ENCODE assay signal across 12 cellular contexts in genomic region chr20:8385247-8385646, GRCh38.
DNase-seq lines count a peak whose midpoint lies in the region; ATAC-seq and TF ChIP-seq lines count a peak whose summit lies in the region.
"Had no signal": no experiment of that assay in that cellular context is flagged by ENCODE, and none has a peak within 500 bp of the region (broad histone marks: within the 10 kb centered on the region; RNA-seq: fewer than 3 reads in every experiment).

No MANE protein-coding gene starts in this region.

- no peaks in the 10 kb centered on the region for H3K9me3 ChIP-seq in mammary epithelial cell (replicated peaks; ENCODE audit: insufficient read depth, low read length)
- 0 out of 2 replicates have a peak, but pooled peaks cover 6% of the 10 kb centered on the region for H3K9me3 ChIP-seq in OCI-LY7 (ENCODE audit: low read length)

- no peak overlapping the region for H3K27ac Mint-ChIP-seq in MCF 10A (ENCODE audit: low read depth, unreplicated experiment)
- peak overlapping the region; percentile 23 for H3K27ac Mint-ChIP-seq in glutamatergic neuron (ENCODE audit: unreplicated experiment)
- peak overlapping the region; percentile 33 for H3K27ac Mint-ChIP-seq in stimulated activated effector memory CD8-positive, alpha-beta T cell treated with anti-CD3 and anti-CD28 coated beads, Interleukin-12 subunit alpha, Interleukin-12 subunit beta, amount 100 ng/mL, for 72 hours
- H3K27ac Mint-ChIP-seq: activated CD4-positive, alpha-beta T cell treated with anti-CD3 and anti-CD28 coated beads, Interleukin-2, amount 10 ng/mL, durations not matched to agents 7 days and 5 days; activated naive CD4-positive, alpha-beta T cell treated with anti-CD3 and anti-CD28 coated beads, Interleukin-2, amount 50 U/mL, for 72 hours had no signal

- TF ChIP-seq CTCF in MCF 10A (IDR thresholded peaks at IDR 0.05; ENCODE audit: unreplicated experiment), result no peak
- TF ChIP-seq CTCF in mammary epithelial cell (conservative IDR thresholded peaks at IDR 0.05 in 1 of 2, IDR thresholded peaks at IDR 0.05 in 1 of 2; ENCODE audit: extremely low read depth in 1 of 2, insufficient read depth in 1 of 2, low read depth in 1 of 2, low read length in 2 of 2), result no peak
- TF ChIP-seq CTCF in OCI-LY7 (conservative IDR thresholded peaks at IDR 0.05; ENCODE audit: low read length), result no peak
- TF ChIP-seq CTCF in glutamatergic neuron (IDR thresholded peaks at IDR 0.05; ENCODE audit: partially characterized antibody, unreplicated experiment), result no peak

- no peak overlapping the region for H3K9ac ChIP-seq in mammary epithelial cell (ENCODE audit: insufficient read depth, low read length)

- intact Hi-C loops in MCF 10A (cut with micrococcal nuclease) (no loop called here), mammary epithelial cell (cut with micrococcal nuclease) (loop anchor here (5.0 kb wide), 1 partner anchor 448 kb away; no protein-coding TSS in a partner anchor), OCI-LY7 (cut with micrococcal nuclease; ENCODE audit: unreplicated experiment) (no loop called here)

- H3K36me3 Mint-ChIP-seq in MCF 10A (ENCODE audit: insufficient read depth, unreplicated experiment) (no peaks in the 10 kb centered on the region), glutamatergic neuron (ENCODE audit: unreplicated experiment) (peaks cover 22% of the 10 kb centered on the region)
- no peaks in the 10 kb centered on the region for H3K36me3 Mint-ChIP-seq in stimulated activated effector memory CD8-positive, alpha-beta T cell treated with anti-CD3 and anti-CD28 coated beads, Interleukin-12 subunit alpha, Interleukin-12 subunit beta, amount 100 ng/mL, for 72 hours

- BruUV-seq in MCF 10A (replicated peaks; lab: Mats Ljungman, UMichigan) (no TSS peak), mammary epithelial cell (replicated peaks; lab: Mats Ljungman, UMichigan) (no TSS peak), OCI-LY7 (replicated peaks; lab: Mats Ljungman, UMichigan) (no TSS peak)

- H4K20me1 ChIP-seq in mammary epithelial cell (ENCODE audit: insufficient read depth, low read length) (no peaks in the 10 kb centered on the region), OCI-LY7 (ENCODE audit: insufficient read depth, low read length) (no peaks in the 10 kb centered on the region)

- in situ Hi-C loops in mammary epithelial cell (cut with MboI; ENCODE audit: low sequenced_read_pairs in 2 of 2), result loop anchor here in 1 of 2 donors (25.0 kb wide), 1 partner anchor 327 kb away; no protein-coding TSS in a partner anchor

- POLR2A ChIA-PET in MCF 10A (lab: Yijun Ruan, JAX) (no interaction called here), OCI-LY7 (lab: Charles Lee) (interaction anchor here (1.1 to 1.4 kb wide), 2 partner anchors 11 to 71 kb away, joined by 3 read pairs; no protein-coding TSS in a partner anchor)

- H3K27me3 Mint-ChIP-seq in MCF 10A (ENCODE audit: insufficient read depth, unreplicated experiment) (no peaks in the 10 kb centered on the region), glutamatergic neuron (ENCODE audit: unreplicated experiment) (peaks cover 3% of the 10 kb centered on the region)

- H3K27ac ChIP-seq in mammary epithelial cell (ENCODE audit: insufficient read depth, low read depth, low read length) (no peak overlapping the region), OCI-LY7 (ENCODE audit: low read depth, low read length, poor library complexity, severe bottlenecking) (no peak overlapping the region)

- WGBS in mammary epithelial cell (ENCODE audit: low coverage, missing lambda C conversion rate), result 31% methylated on average over 2 of the region's 3 CpGs

- H3K4me3 Mint-ChIP-seq in MCF 10A (ENCODE audit: unreplicated experiment), result no peak overlapping the region
- no peak overlapping the region for H3K4me3 Mint-ChIP-seq in glutamatergic neuron (ENCODE audit: unreplicated experiment)
- H3K4me3 Mint-ChIP-seq in stimulated activated effector memory CD8-positive, alpha-beta T cell treated with anti-CD3 and anti-CD28 coated beads, Interleukin-12 subunit alpha, Interleukin-12 subunit beta, amount 100 ng/mL, for 72 hours, result no peak overlapping the region
- H3K4me3 Mint-ChIP-seq: activated CD4-positive, alpha-beta T cell treated with anti-CD3 and anti-CD28 coated beads, Interleukin-2, amount 10 ng/mL, durations not matched to agents 7 days and 5 days had no signal

- dilution Hi-C loops in mammary epithelial cell (cut with HindIII; ENCODE audit: low sequenced_read_pairs), result no loop called here

- no peaks in the 10 kb centered on the region for H3K9me2 ChIP-seq in OCI-LY7 (ENCODE audit: insufficient read depth, low read length)

- H3K79me2 ChIP-seq in mammary epithelial cell (ENCODE audit: insufficient read depth, low read length) (no peaks in the 10 kb centered on the region), OCI-LY7 (ENCODE audit: insufficient read depth, low read depth, low read length) (no peaks in the 10 kb centered on the region)

- H3K4me1 Mint-ChIP-seq in MCF 10A (ENCODE audit: insufficient read depth, unreplicated experiment), result peaks cover 5% of the 10 kb centered on the region
- peaks cover 29% of the 10 kb centered on the region for H3K4me1 Mint-ChIP-seq in glutamatergic neuron (ENCODE audit: low read depth, unreplicated experiment)
- peaks cover 41% of the 10 kb centered on the region for H3K4me1 Mint-ChIP-seq in stimulated activated effector memory CD8-positive, alpha-beta T cell treated with anti-CD3 and anti-CD28 coated beads, Interleukin-12 subunit alpha, Interleukin-12 subunit beta, amount 100 ng/mL, for 72 hours
- H3K4me1 Mint-ChIP-seq: activated CD4-positive, alpha-beta T cell treated with anti-CD3 and anti-CD28 coated beads, Interleukin-2, amount 10 ng/mL, durations not matched to agents 7 days and 5 days had no signal

- H3K4me3 ChIP-seq in mammary epithelial cell (replicated peaks in 1 of 3; ENCODE audit: insufficient read depth in 1 of 3, low read depth in 2 of 3, low read length in 3 of 3), result no peak overlapping the region
- H3K4me3 ChIP-seq in OCI-LY7 (ENCODE audit: low read depth, low read length, poor library complexity, severe bottlenecking), result no peak overlapping the region
- H3K4me3 ChIP-seq: lung had no signal

- H3K27me3 ChIP-seq in mammary epithelial cell (ENCODE audit: insufficient read depth, low read length), result no peaks in the 10 kb centered on the region

- H3K9me3 Mint-ChIP-seq in MCF 10A (ENCODE audit: unreplicated experiment) (no peaks in the 10 kb centered on the region), glutamatergic neuron (ENCODE audit: unreplicated experiment) (peaks cover 10% of the 10 kb centered on the region)
- no peaks in the 10 kb centered on the region for H3K9me3 Mint-ChIP-seq in stimulated activated effector memory CD8-positive, alpha-beta T cell treated with anti-CD3 and anti-CD28 coated beads, Interleukin-12 subunit alpha, Interleukin-12 subunit beta, amount 100 ng/mL, for 72 hours
- H3K9me3 Mint-ChIP-seq: activated CD4-positive, alpha-beta T cell treated with anti-CD3 and anti-CD28 coated beads, Interleukin-2, amount 10 ng/mL, durations not matched to agents 7 days and 5 days; activated naive CD4-positive, alpha-beta T cell treated with anti-CD3 and anti-CD28 coated beads, Interleukin-2, amount 50 U/mL, for 72 hours had no signal

- H3K4me1 ChIP-seq in mammary epithelial cell (ENCODE audit: insufficient read depth, low read length) (no peaks in the 10 kb centered on the region), OCI-LY7 (ENCODE audit: insufficient read depth, low read length, poor library complexity, severe bottlenecking) (peaks cover 50% of the 10 kb centered on the region)

- DNase-seq in MCF 10A (ENCODE audit: unreplicated experiment), result peak; percentile 5
- DNase-seq in mammary epithelial cell, result no peak
- DNase-seq in OCI-LY7 (ENCODE audit: low spot score), result peak; percentile 43
- DNase-seq in glutamatergic neuron, result peak; percentile 58
- no peak for DNase-seq in stimulated activated effector memory CD8-positive, alpha-beta T cell treated with anti-CD3 and anti-CD28 coated beads, Interleukin-12 subunit alpha, Interleukin-12 subunit beta, amount 100 ng/mL, for 72 hours (ENCODE audit: low spot score in 2 of 2)
- DNase-seq: activated CD4-positive, alpha-beta T cell treated with anti-CD3 and anti-CD28 coated beads, Interleukin-2, amount 10 ng/mL, durations not matched to agents 7 days and 5 days; MM.1S had no signal

- CTCF ChIA-PET in MCF 10A (lab: Yijun Ruan, JAX), result interaction anchor here (1.1 to 7.8 kb wide), 2 partner anchors 254 to 335 kb away, joined by 4 to 133 read pairs; no protein-coding TSS in a partner anchor
- CTCF ChIA-PET in mammary epithelial cell (lab: Charles Lee; ENCODE audit: low non-redundant PET), result no interaction called here
- CTCF ChIA-PET in OCI-LY7 (lab: Charles Lee; ENCODE audit: unreplicated experiment), result no interaction called here

- H2AFZ ChIP-seq in mammary epithelial cell (ENCODE audit: low read depth, low read length) (no peak overlapping the region), OCI-LY7 (ENCODE audit: low read length) (no peak overlapping the region)

- H3K4me2 ChIP-seq in mammary epithelial cell (ENCODE audit: insufficient read depth, low read depth, low read length) (no peak overlapping the region), OCI-LY7 (ENCODE audit: low read length) (peak overlapping the region; percentile 23; the same call in 1 of the 2 replicates)

- no peaks in the 10 kb centered on the region for H3K36me3 ChIP-seq in mammary epithelial cell (ENCODE audit: insufficient read depth, low read length)
- no peaks in the 10 kb centered on the region for H3K36me3 ChIP-seq in OCI-LY7 (ENCODE audit: insufficient read depth, low read length)

- no peak for ATAC-seq in stimulated activated effector memory CD8-positive, alpha-beta T cell treated with anti-CD3 and anti-CD28 coated beads, Interleukin-12 subunit alpha, Interleukin-12 subunit beta, amount 100 ng/mL, for 72 hours
- ATAC-seq in HG03354 (IDR thresholded peaks at IDR 0.05; ENCODE audit: poor library complexity, severe bottlenecking, unreplicated experiment) (no peak), HG03457 (IDR thresholded peaks at IDR 0.05; ENCODE audit: unreplicated experiment) (no peak), HG02642 (IDR thresholded peaks at IDR 0.05; ENCODE audit: poor library complexity, unreplicated experiment) (no peak)
- ATAC-seq: activated naive CD4-positive, alpha-beta T cell treated with anti-CD3 and anti-CD28 coated beads, Interleukin-2, amount 50 U/mL, for 72 hours had no signal

Comparison
In these comparisons a context has a peak if more than half of its experiments do, and no peak if none do; other contexts are left out.
1. DNase-seq: peak in MCF 10A (single experiment), OCI-LY7 (single experiment) and glutamatergic neuron (single experiment); none in mammary epithelial cell (single experiment) and stimulated activated effector memory CD8-positive, alpha-beta T cell treated with anti-CD3 and anti-CD28 coated beads, Interleukin-12 subunit alpha, Interleukin-12 subunit beta, amount 100 ng/mL, for 72 hours (0 of 2).